In the genomic region with DNA sequence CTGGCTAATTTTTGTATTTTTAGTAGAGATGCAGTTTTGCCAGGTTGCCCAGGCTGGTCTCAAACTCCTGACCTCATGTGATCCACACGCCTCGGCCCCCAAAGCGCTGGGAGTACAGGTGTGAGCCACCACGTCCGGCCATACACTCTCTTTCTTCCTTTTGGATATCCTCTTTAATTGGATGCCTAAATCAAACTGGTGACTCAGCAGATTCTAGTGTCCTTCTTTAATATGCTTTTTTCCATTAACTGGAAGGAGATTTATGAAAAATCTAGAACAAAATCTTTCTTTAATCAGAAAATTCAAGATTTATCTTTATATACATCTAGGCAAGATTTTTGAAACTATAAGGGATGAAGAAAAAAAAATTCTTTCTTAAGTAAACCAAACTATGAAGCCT, we compare ENCODE assay signal across 27 cellular contexts.
"Had no signal": no experiment of that assay in that cellular context is flagged by ENCODE, and none has a peak within 500 bp of the region (broad histone marks: within the 10 kb centered on the region; RNA-seq: fewer than 3 reads in every experiment).

No MANE protein-coding gene starts in this region.

- ATAC-seq: naive thymus-derived CD4-positive, alpha-beta T cell; natural killer cell; psoas muscle; right cardiac atrium; sciatic nerve; stimulated activated effector memory CD8-positive, alpha-beta T cell treated with anti-CD3 and anti-CD28 coated beads, Interleukin-12 subunit alpha, Interleukin-12 subunit beta, amount 100 ng/mL, for 72 hours; stimulated activated naive B cell treated with anti-CD40 and anti-IgM and Interleukin-4, amounts not matched to agents 10 μg/mL and 1 μg/mL and 100 μg/mL, for 72 hours; upper lobe of right lung had no signal

- H3K27me3 ChIP-seq: neural progenitor cell, ovary, spleen, stomach, thyroid gland, tibial nerve, upper lobe of right lung, uterus had no signal

- DNase-seq: naive thymus-derived CD4-positive, alpha-beta T cell; natural killer cell; occipital lobe; ovary; posterior cingulate gyrus; psoas muscle; right cardiac atrium; spleen; stimulated activated CD4-positive, alpha-beta T cell treated with anti-CD3 and anti-CD28 coated beads, Interleukin-12 subunit alpha, Interleukin-12 subunit beta, amount 100 ng/mL, for 4 hours; stimulated activated CD4-positive, alpha-beta T cell treated with anti-CD3 and anti-CD28 coated beads, Interleukin-1b, Interleukin-23, amount 100 ng/mL, for 48 hours; stimulated activated CD4-positive, alpha-beta T cell treated with anti-CD3 and anti-CD28 coated beads, Interleukin-2, amount 100 ng/mL, for 48 hours; stimulated activated CD4-positive, alpha-beta T cell treated with anti-CD3 and anti-CD28 coated beads, Interleukin-4, amount 100 ng/mL, for 24 hours; stimulated activated naive B cell treated with anti-CD40 and anti-IgM and Interleukin-4, amounts not matched to agents 10 μg/mL and 1 μg/mL and 100 μg/mL, for 72 hours; stimulated activated naive CD4-positive, alpha-beta T cell treated with Interleukin-2 at 50 U/mL for 16 hours; stomach; thyroid gland; trophoblast cell; upper lobe of right lung; uterus had no signal

- H3K9ac ChIP-seq: neural progenitor cell, parathyroid adenoma had no signal

- H3K4me3 ChIP-seq: neural progenitor cell, ovary, psoas muscle, skin epidermis, smooth muscle cell, spleen, stomach, thoracic aorta, thyroid gland, tibial nerve, upper lobe of right lung, uterus had no signal

- H3K4me2 ChIP-seq: neural progenitor cell, smooth muscle cell had no signal

- H2AFZ ChIP-seq: neural progenitor cell, parathyroid adenoma had no signal

- H3K9me3 ChIP-seq: ovary, psoas muscle, spleen, stomach, thoracic aorta, thyroid gland, tibial nerve, upper lobe of right lung, uterus had no signal

- H3K4me1 ChIP-seq: neural progenitor cell, psoas muscle, spleen, stomach, thyroid gland, tibial nerve, upper lobe of right lung, uterus had no signal

- H3K27ac ChIP-seq: neural progenitor cell, ovary, parathyroid adenoma, psoas muscle, skin epidermis, spleen, stomach, thoracic aorta, thyroid gland, tibial nerve, upper lobe of right lung, uterus had no signal

- H3K36me3 ChIP-seq: neural progenitor cell, ovary, spleen, stomach, thoracic aorta, thyroid gland, tibial nerve, upper lobe of right lung, uterus had no signal
